In the genomic region with DNA sequence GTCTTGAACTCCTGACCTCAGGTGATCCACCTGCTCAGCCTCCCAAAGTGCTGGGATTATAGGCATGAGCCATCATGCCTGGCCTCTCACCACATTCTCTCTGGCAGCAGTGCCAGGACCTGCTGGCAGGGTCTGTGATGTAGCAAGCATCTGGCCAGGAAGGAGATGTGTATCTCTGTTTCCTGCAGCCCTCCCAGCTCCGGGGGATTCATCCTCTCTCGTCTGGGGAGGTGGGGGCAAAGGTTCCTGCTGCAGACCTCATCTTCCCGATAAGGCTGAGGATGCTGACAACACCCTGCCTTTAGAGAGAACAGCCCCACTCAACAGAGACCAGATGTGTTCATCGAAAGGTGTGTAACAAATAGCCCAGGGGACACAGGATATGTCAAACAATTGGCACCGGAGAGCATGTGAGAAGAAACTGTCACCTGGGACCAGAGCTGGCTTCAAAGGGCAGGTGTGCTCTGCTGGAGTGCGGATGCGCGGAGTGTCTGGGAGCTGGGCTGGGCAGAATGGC, we compare ENCODE assay signal across 10 cellular contexts.
DNase-seq lines count a peak whose midpoint lies in the region; ATAC-seq and TF ChIP-seq lines count a peak whose summit lies in the region.
"Had no signal": no experiment of that assay in that cellular context is flagged by ENCODE, and none has a peak within 500 bp of the region (broad histone marks: within the 10 kb centered on the region; RNA-seq: fewer than 3 reads in every experiment).

No MANE protein-coding gene starts in this region.

- CTCF ChIA-PET in activated naive CD4-positive, alpha-beta T cell treated with anti-CD3 and anti-CD28 coated beads, Interleukin-2, amount 10 ng/mL, durations not matched to agents 7 days and 5 days (lab: Charles Lee) = interaction anchor here (0.7 to 3.1 kb wide), 8 partner anchors 21 to 598 kb away, joined by 3 to 18 read pairs (median 5); no protein-coding TSS in a partner anchor

- H3K9me3 Mint-ChIP-seq in activated naive CD4-positive, alpha-beta T cell treated with anti-CD3 and anti-CD28 coated beads, Interleukin-2, amount 10 ng/mL, durations not matched to agents 7 days and 5 days = no peaks in the 10 kb centered on the region

- no peak overlapping the region for H3K4me3 ChIP-seq in parathyroid adenoma (ENCODE audit: low read depth, low read length)
- H3K4me3 ChIP-seq: Peyer's patch, suprapubic skin had no signal

- H3K27me3 Mint-ChIP-seq in activated naive CD4-positive, alpha-beta T cell treated with anti-CD3 and anti-CD28 coated beads, Interleukin-2, amount 10 ng/mL, durations not matched to agents 7 days and 5 days = peaks cover 26% of the 10 kb centered on the region

- peaks cover 46% of the 10 kb centered on the region for H3K4me1 Mint-ChIP-seq in activated naive CD4-positive, alpha-beta T cell treated with anti-CD3 and anti-CD28 coated beads, Interleukin-2, amount 10 ng/mL, durations not matched to agents 7 days and 5 days

- peak; percentile 30 for DNase-seq in activated naive CD4-positive, alpha-beta T cell treated with anti-CD3 and anti-CD28 coated beads, Interleukin-2, amount 10 ng/mL, durations not matched to agents 7 days and 5 days
- no peak for DNase-seq in activated naive CD4-positive, alpha-beta T cell (lab: John Stamatoyannopoulos, UW)
- DNase-seq in NCI-H1105 treated with DMSO at 0.1 percent for 48 hours (lab: John Stamatoyannopoulos, UW) (peak; percentile 26), NCI-H1694 (lab: John Stamatoyannopoulos, UW) (no peak), germinal center (ENCODE audit: low spot score) (no peak)
- DNase-seq in stimulated activated naive CD4-positive, alpha-beta T cell treated with Interleukin-2 at 50 U/mL for 16 hours (lab: John Stamatoyannopoulos, UW) = no peak

- peaks cover 4% of the 10 kb centered on the region for H3K4me1 ChIP-seq in parathyroid adenoma

- H3K36me3 Mint-ChIP-seq in activated naive CD4-positive, alpha-beta T cell treated with anti-CD3 and anti-CD28 coated beads, Interleukin-2, amount 10 ng/mL, durations not matched to agents 7 days and 5 days = peaks cover 14% of the 10 kb centered on the region

- no peaks in the 10 kb centered on the region for H3K27me3 ChIP-seq in parathyroid adenoma (ENCODE audit: control insufficient read depth, insufficient read depth, low read length)
- H3K27me3 ChIP-seq: Peyer's patch had no signal

- no peak for TF ChIP-seq CTCF in parathyroid adenoma (IDR thresholded peaks at IDR 0.05)

- no peak overlapping the region for H3K4me2 ChIP-seq in parathyroid adenoma (ENCODE audit: low read length)

- H3K4me3 Mint-ChIP-seq in activated naive CD4-positive, alpha-beta T cell treated with anti-CD3 and anti-CD28 coated beads, Interleukin-2, amount 10 ng/mL, durations not matched to agents 7 days and 5 days = no peak overlapping the region

- no peaks in the 10 kb centered on the region for H3K36me3 ChIP-seq in parathyroid adenoma (ENCODE audit: control insufficient read depth, insufficient read depth, low read length)
- H3K36me3 ChIP-seq: Peyer's patch had no signal

- no peak for ATAC-seq in SK-N-SH treated with all-trans-retinoic acid at 6 μM for 48 hours

- no peaks in the 10 kb centered on the region for H3K9me3 ChIP-seq in parathyroid adenoma (ENCODE audit: control insufficient read depth, low read length)
- H3K9me3 ChIP-seq: Peyer's patch, suprapubic skin had no signal

- H3K79me2 ChIP-seq in parathyroid adenoma = peaks cover 5% of the 10 kb centered on the region

- H3K27ac ChIP-seq in parathyroid adenoma = no peak overlapping the region
- H3K27ac ChIP-seq: Peyer's patch, suprapubic skin had no signal

- no peak overlapping the region for H3K27ac Mint-ChIP-seq in activated naive CD4-positive, alpha-beta T cell treated with anti-CD3 and anti-CD28 coated beads, Interleukin-2, amount 10 ng/mL, durations not matched to agents 7 days and 5 days

- H3K9ac ChIP-seq in parathyroid adenoma = no peak overlapping the region

- peak overlapping the region; percentile 43 for H2AFZ ChIP-seq in parathyroid adenoma

TF ChIP-seq in SK-N-SH treated with all-trans-retinoic acid at 6 μM for 48 hours, 23 proteins besides CTCF, POLR2A, EP300 and RAD21 (continues in another document):
- TF ChIP-seq ISL1 (CRISPR knock-in tag; IDR thresholded peaks at IDR 0.05) = no peak
- TF ChIP-seq, protein P1, sequence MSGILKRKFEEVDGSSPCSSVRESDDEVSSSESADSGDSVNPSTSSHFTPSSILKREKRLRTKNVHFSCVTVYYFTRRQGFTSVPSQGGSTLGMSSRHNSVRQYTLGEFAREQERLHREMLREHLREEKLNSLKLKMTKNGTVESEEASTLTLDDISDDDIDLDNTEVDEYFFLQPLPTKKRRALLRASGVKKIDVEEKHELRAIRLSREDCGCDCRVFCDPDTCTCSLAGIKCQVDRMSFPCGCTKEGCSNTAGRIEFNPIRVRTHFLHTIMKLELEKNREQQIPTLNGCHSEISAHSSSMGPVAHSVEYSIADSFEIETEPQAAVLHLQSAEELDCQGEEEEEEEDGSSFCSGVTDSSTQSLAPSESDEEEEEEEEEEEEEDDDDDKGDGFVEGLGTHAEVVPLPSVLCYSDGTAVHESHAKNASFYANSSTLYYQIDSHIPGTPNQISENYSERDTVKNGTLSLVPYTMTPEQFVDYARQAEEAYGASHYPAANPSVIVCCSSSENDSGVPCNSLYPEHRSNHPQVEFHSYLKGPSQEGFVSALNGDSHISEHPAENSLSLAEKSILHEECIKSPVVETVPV (CRISPR knock-in tag; IDR thresholded peaks at IDR 0.05) = no peak
- no peak for TF ChIP-seq ARNTL (CRISPR knock-in tag; IDR thresholded peaks at IDR 0.05; ENCODE audit: borderline replicate concordance, low read depth)
- TF ChIP-seq, protein P2, sequence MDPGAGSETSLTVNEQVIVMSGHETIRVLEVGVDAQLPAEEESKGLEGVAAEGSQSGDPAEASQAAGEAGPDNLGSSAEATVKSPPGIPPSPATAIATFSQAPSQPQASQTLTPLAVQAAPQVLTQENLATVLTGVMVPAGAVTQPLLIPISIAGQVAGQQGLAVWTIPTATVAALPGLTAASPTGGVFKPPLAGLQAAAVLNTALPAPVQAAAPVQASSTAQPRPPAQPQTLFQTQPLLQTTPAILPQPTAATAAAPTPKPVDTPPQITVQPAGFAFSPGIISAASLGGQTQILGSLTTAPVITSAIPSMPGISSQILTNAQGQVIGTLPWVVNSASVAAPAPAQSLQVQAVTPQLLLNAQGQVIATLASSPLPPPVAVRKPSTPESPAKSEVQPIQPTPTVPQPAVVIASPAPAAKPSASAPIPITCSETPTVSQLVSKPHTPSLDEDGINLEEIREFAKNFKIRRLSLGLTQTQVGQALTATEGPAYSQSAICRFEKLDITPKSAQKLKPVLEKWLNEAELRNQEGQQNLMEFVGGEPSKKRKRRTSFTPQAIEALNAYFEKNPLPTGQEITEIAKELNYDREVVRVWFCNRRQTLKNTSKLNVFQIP (CRISPR knock-in tag; IDR thresholded peaks at IDR 0.05; ENCODE audit: borderline replicate concordance, low read depth) = no peak
- peak; percentile 86; the same call in 1 of the 2 replicates for TF ChIP-seq TCF4 (CRISPR knock-in tag; IDR thresholded peaks at IDR 0.05; ENCODE audit: borderline replicate concordance)
- TF ChIP-seq ESRRG (CRISPR knock-in tag; IDR thresholded peaks at IDR 0.05) = no peak
- TF ChIP-seq GLIS3 (CRISPR knock-in tag; IDR thresholded peaks at IDR 0.05) = no peak
- TF ChIP-seq ZC3H10 (CRISPR knock-in tag; IDR thresholded peaks at IDR 0.05) = no peak
- TF ChIP-seq, protein P3, sequence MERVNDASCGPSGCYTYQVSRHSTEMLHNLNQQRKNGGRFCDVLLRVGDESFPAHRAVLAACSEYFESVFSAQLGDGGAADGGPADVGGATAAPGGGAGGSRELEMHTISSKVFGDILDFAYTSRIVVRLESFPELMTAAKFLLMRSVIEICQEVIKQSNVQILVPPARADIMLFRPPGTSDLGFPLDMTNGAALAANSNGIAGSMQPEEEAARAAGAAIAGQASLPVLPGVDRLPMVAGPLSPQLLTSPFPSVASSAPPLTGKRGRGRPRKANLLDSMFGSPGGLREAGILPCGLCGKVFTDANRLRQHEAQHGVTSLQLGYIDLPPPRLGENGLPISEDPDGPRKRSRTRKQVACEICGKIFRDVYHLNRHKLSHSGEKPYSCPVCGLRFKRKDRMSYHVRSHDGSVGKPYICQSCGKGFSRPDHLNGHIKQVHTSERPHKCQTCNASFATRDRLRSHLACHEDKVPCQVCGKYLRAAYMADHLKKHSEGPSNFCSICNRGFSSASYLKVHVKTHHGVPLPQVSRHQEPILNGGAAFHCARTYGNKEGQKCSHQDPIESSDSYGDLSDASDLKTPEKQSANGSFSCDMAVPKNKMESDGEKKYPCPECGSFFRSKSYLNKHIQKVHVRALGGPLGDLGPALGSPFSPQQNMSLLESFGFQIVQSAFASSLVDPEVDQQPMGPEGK (CRISPR knock-in tag; IDR thresholded peaks at IDR 0.05; ENCODE audit: borderline replicate concordance) = no peak
- TF ChIP-seq ZFP3 (CRISPR knock-in tag; IDR thresholded peaks at IDR 0.05) = no peak
- no peak for TF ChIP-seq ZNF70 (CRISPR knock-in tag; IDR thresholded peaks at IDR 0.05)
- no peak for TF ChIP-seq TOX (CRISPR knock-in tag; IDR thresholded peaks at IDR 0.05; ENCODE audit: borderline replicate concordance)
- TF ChIP-seq, protein P4, sequence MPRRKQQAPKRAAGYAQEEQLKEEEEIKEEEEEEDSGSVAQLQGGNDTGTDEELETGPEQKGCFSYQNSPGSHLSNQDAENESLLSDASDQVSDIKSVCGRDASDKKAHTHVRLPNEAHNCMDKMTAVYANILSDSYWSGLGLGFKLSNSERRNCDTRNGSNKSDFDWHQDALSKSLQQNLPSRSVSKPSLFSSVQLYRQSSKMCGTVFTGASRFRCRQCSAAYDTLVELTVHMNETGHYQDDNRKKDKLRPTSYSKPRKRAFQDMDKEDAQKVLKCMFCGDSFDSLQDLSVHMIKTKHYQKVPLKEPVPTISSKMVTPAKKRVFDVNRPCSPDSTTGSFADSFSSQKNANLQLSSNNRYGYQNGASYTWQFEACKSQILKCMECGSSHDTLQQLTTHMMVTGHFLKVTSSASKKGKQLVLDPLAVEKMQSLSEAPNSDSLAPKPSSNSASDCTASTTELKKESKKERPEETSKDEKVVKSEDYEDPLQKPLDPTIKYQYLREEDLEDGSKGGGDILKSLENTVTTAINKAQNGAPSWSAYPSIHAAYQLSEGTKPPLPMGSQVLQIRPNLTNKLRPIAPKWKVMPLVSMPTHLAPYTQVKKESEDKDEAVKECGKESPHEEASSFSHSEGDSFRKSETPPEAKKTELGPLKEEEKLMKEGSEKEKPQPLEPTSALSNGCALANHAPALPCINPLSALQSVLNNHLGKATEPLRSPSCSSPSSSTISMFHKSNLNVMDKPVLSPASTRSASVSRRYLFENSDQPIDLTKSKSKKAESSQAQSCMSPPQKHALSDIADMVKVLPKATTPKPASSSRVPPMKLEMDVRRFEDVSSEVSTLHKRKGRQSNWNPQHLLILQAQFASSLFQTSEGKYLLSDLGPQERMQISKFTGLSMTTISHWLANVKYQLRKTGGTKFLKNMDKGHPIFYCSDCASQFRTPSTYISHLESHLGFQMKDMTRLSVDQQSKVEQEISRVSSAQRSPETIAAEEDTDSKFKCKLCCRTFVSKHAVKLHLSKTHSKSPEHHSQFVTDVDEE (CRISPR knock-in tag; IDR thresholded peaks at IDR 0.05) = 0 out of 2 replicates have a peak, but pooled peaks have one; percentile 35
- no peak for TF ChIP-seq SNAI2 (CRISPR knock-in tag; IDR thresholded peaks at IDR 0.05)

Comparison
In these comparisons a context has a peak if more than half of its experiments do, and no peak if none do; other contexts are left out.
1. DNase-seq: peak in activated naive CD4-positive, alpha-beta T cell treated with anti-CD3 and anti-CD28 coated beads, Interleukin-2, amount 10 ng/mL, durations not matched to agents 7 days and 5 days (single experiment) and NCI-H1105 treated with DMSO at 0.1 percent for 48 hours (single experiment); none in activated naive CD4-positive, alpha-beta T cell (0 of 4), NCI-H1694 (single experiment), germinal center (single experiment) and stimulated activated naive CD4-positive, alpha-beta T cell treated with Interleukin-2 at 50 U/mL for 16 hours (single experiment).